ENCODE assay signal across 8 cellular contexts in the genomic region with DNA sequence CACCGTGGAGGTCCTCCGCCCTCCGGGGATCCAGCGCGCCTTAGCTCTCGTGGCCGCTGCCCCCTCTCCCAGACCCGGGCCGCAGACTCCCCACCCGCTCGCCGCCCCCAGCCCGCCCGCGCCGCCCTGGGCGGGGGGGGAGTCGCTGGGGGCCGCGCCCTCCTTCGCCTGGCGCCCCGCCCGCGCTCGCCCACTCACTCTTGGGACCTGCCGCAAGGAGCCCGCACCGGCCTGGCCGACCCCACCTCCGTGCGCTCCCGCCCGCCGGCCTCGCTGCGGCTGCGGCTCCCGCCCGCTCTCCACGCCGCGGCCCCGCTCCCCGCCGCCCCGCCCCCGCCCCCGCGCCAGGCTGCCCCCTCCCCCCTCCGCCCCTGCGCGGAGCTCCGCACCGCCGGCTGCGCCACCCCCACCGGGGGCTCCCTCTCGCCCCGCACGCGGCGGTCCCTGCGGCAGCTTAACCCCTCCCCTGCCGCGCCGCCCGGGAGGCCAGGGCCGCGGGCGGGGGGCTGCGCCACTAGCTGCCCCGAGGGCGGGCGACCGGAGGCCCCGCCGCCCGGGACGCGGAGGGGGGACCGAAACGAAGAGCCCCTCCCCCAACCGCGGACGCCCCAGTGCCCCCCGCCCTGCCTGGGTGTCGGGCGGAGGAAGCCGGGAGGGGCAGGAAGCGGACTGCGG. TPM values are rescaled to one million over a fixed set of nuclear protein-coding genes. Genes with fewer than 3 reads are reported as not detected.
DNase-seq lines count a peak whose midpoint lies in the region; ATAC-seq and TF ChIP-seq lines count a peak whose summit lies in the region.

No MANE protein-coding gene starts in this region.

- H3K4me3 ChIP-seq in BJ (ENCODE audit: low read depth, low read length) = peak overlapping the region; percentile 21

- H3K27me3 Mint-ChIP-seq in naive B cell = no peaks in the 10 kb centered on the region

- H3K4me1 Mint-ChIP-seq in naive B cell = peaks cover 42 to 71% (median 61%) of the 10 kb centered on the region in 3 donors

- peak overlapping the region; percentile 98 for H3K27ac ChIP-seq in KOPT-K1 (ENCODE audit: low read depth, low read length, poor library complexity, severe bottlenecking)
- H3K27ac ChIP-seq in cingulate gyrus (ENCODE audit: low read depth, low read length) = peak overlapping the region; percentile 85

- peaks cover 0 to 10% of the 10 kb centered on the region in 2 donors for H3K36me3 Mint-ChIP-seq in naive B cell

- H3K9me3 Mint-ChIP-seq in naive B cell = no peaks in the 10 kb centered on the region

- peak overlapping the region; percentile 93 to 100 (median 98) for H3K4me3 Mint-ChIP-seq in naive B cell

- H3K36me3 ChIP-seq in BJ (ENCODE audit: control insufficient read depth, insufficient read depth, low read length) (no peaks in the 10 kb centered on the region), KOPT-K1 (ENCODE audit: insufficient read depth, low read length) (peaks cover 20% of the 10 kb centered on the region)

- ATAC-seq in naive B cell (ENCODE audit: low read depth in 2 of 2) (peak; percentile 3 to 9), GM21529 (IDR thresholded peaks at IDR 0.05; ENCODE audit: unreplicated experiment) (no peak), HG03039 (IDR thresholded peaks at IDR 0.05; ENCODE audit: unreplicated experiment) (no peak), GM18873 (IDR thresholded peaks at IDR 0.05; ENCODE audit: low FRiP score, unreplicated experiment) (no peak)

- DNase-seq in BJ (ENCODE audit: low read depth) (no peak), naive B cell (peak; percentile 70), HT-29 (ENCODE audit: low spot score) (no peak)

- CTCF ChIA-PET in BJ (lab: Yijun Ruan, JAX) = interaction anchor here (0.8 to 3.3 kb wide), 8 partner anchors 11 to 92 kb away, joined by 3 to 19 read pairs (median 4); partner anchors contain the start of gene PYGM

- H3K27me3 ChIP-seq in BJ (ENCODE audit: control insufficient read depth, insufficient read depth, low read length) = peaks cover 36% of the 10 kb centered on the region

- TF ChIP-seq CTCF in BJ (IDR thresholded peaks at IDR 0.05; ENCODE audit: insufficient read depth, low read depth, low read length) = no peak

- POLR2A ChIA-PET in BJ (lab: Charles Lee) = no interaction called here

- H3K9me3 ChIP-seq in KOPT-K1 (ENCODE audit: insufficient read depth, low read length, poor library complexity, severe bottlenecking) = no peaks in the 10 kb centered on the region

- peak overlapping the region; percentile 99 to 100 (median 99) for H3K27ac Mint-ChIP-seq in naive B cell

RNA-seq across cellular contexts. Expression of gene RASGRP2, which starts 0.7 kb away (rescaled TPM):
- 3.2 and 5.3 TPM in 2 replicates for polyA plus RNA-seq in BJ (2011; rRNA removed)
- polyA minus RNA-seq in BJ (2011; rRNA and poly(A)+ RNA removed) = 1.8 and 2.3 TPM in 2 replicates
- polyA plus RNA-seq in naive B cell (ENCODE audit: low read depth in 6 of 6) = 100 to 1,000 TPM; 274 to 429 (median 285) TPM
- not detected in 2 replicates for total RNA-seq in HT-29 (2014; rRNA removed; shearing (Covaris generic))

RNA-seq across cellular contexts. Expression of gene PYGM, which starts 15.1 kb away (rescaled TPM):
- polyA plus RNA-seq in BJ (2011; rRNA removed) (0.10 TPM in 2 replicates), naive B cell (ENCODE audit: low read depth in 6 of 6) (1 to 10 TPM in 5 of 6 donors, not detected in 1; 2.1 to 4.9 (median 2.2) TPM)
- 0.15 TPM in 1 of 2 replicates, not detected in the other for polyA minus RNA-seq in BJ (2011; rRNA and poly(A)+ RNA removed)
- total RNA-seq in HT-29 (2014; rRNA removed; shearing (Covaris generic)) = 0.16 and 0.23 TPM in 2 replicates

RNA-seq across cellular contexts. Expression of gene NRXN2, which starts 21.7 kb away (rescaled TPM):
- polyA plus RNA-seq in BJ (2011; rRNA removed) (0.05 and 0.20 TPM in 2 replicates), naive B cell (ENCODE audit: low read depth in 6 of 6) (not detected)
- polyA minus RNA-seq in BJ (2011; rRNA and poly(A)+ RNA removed) = 0.46 TPM in 1 of 2 replicates, not detected in the other
- total RNA-seq in HT-29 (2014; rRNA removed; shearing (Covaris generic)) = not detected in 2 replicates

RNA-seq across cellular contexts. Expression of gene SF1, which starts 33.7 kb away (rescaled TPM):
- polyA plus RNA-seq in BJ (2011; rRNA removed) (40.3 and 41.7 TPM in 2 replicates), naive B cell (ENCODE audit: low read depth in 6 of 6) (100 to 1,000 TPM in 4 of 6 donors, 10 to 100 TPM in 2; 68.6 to 242 (median 132) TPM)
- 36.8 and 46.0 TPM in 2 replicates for polyA minus RNA-seq in BJ (2011; rRNA and poly(A)+ RNA removed)
- 193 and 251 TPM in 2 replicates for total RNA-seq in HT-29 (2014; rRNA removed; shearing (Covaris generic))

RNA-seq across cellular contexts. Expression of gene MAP4K2, which starts 58.3 kb away (rescaled TPM):
- polyA plus RNA-seq in BJ (2011; rRNA removed) = 9.4 and 22.4 TPM in 2 replicates
- polyA minus RNA-seq in BJ (2011; rRNA and poly(A)+ RNA removed) = 13.1 and 13.5 TPM in 2 replicates
- polyA plus RNA-seq in naive B cell (ENCODE audit: low read depth in 6 of 6) = 10 to 100 TPM; 29.8 to 65.0 (median 39.7) TPM
- total RNA-seq in HT-29 (2014; rRNA removed; shearing (Covaris generic)) = 44.4 and 57.0 TPM in 2 replicates

Comparison
In these comparisons a context has a peak if more than half of its experiments do, and no peak if none do; other contexts are left out.
1. ATAC-seq: peak in naive B cell (2 of 2); none in GM21529 (single experiment), HG03039 (single experiment) and GM18873 (single experiment).
2. RNA of gene RASGRP2, which starts 0.7 kb away (polyA plus RNA-seq): 274 to 429 TPM in naive B cell; 3.2 to 5.3 TPM in BJ; every median in the first group is over 10 times any median in the second.